17 cellular contexts compared by ENCODE assay signal in genomic region chr7:70807650-70808049, GRCh38.
DNase-seq lines count a peak whose midpoint lies in the region; ATAC-seq and TF ChIP-seq lines count a peak whose summit lies in the region.
"Had no signal": no experiment of that assay in that cellular context is flagged by ENCODE, and none has a peak within 500 bp of the region (broad histone marks: within the 10 kb centered on the region; RNA-seq: fewer than 3 reads in every experiment).

No MANE protein-coding gene starts in this region.

- H2BK5ac ChIP-seq in mesendoderm (ENCODE audit: low read length) = no peak overlapping the region

- no peaks in the 10 kb centered on the region for H3K36me3 ChIP-seq in Loucy (ENCODE audit: insufficient read depth, low read length)
- H3K36me3 ChIP-seq in WERI-Rb-1 = no peaks in the 10 kb centered on the region
- H3K36me3 ChIP-seq in mesendoderm (ENCODE audit: control insufficient read depth, insufficient read depth, low read length) = no peaks in the 10 kb centered on the region
- H3K36me3 ChIP-seq: SJCRH30 had no signal

- no peak overlapping the region for H3K4me2 ChIP-seq in Loucy (ENCODE audit: low read depth, low read length, poor library complexity, severe bottlenecking)
- no peak overlapping the region for H3K4me2 ChIP-seq in mesendoderm (ENCODE audit: low read length)

- H3K4me1 Mint-ChIP-seq in stimulated activated naive B cell treated with anti-CD40 and anti-IgM and Interleukin-4, amounts not matched to agents 10 μg/mL and 1 μg/mL and 100 μg/mL, for 72 hours = peaks cover 6 to 24% of the 10 kb centered on the region in 2 donors

- no peak for ATAC-seq in stimulated activated naive B cell treated with anti-CD40 and anti-IgM and Interleukin-4, amounts not matched to agents 10 μg/mL and 1 μg/mL and 100 μg/mL, for 72 hours (replicated peaks)
- ATAC-seq: CD8-positive, alpha-beta T cell had no signal

- no peak overlapping the region for H3K9ac ChIP-seq in Loucy (ENCODE audit: low read depth, low read length, poor library complexity, severe bottlenecking)
- H3K9ac ChIP-seq in mesendoderm (ENCODE audit: low read length) = no peak overlapping the region

- H3F3A ChIP-seq in Loucy (ENCODE audit: low read depth) = no peaks in the 10 kb centered on the region

- H3K9me3 Mint-ChIP-seq in stimulated activated naive B cell treated with anti-CD40 and anti-IgM and Interleukin-4, amounts not matched to agents 10 μg/mL and 1 μg/mL and 100 μg/mL, for 72 hours = peaks cover 11 to 12% of the 10 kb centered on the region in 2 donors

- H3K79me2 ChIP-seq in Loucy (ENCODE audit: insufficient read depth, low read length) (no peaks in the 10 kb centered on the region), mesendoderm (ENCODE audit: control insufficient read depth, insufficient read depth, low read length) (no peaks in the 10 kb centered on the region)

- peaks cover 5 to 6% of the 10 kb centered on the region in 2 donors for H3K36me3 Mint-ChIP-seq in stimulated activated naive B cell treated with anti-CD40 and anti-IgM and Interleukin-4, amounts not matched to agents 10 μg/mL and 1 μg/mL and 100 μg/mL, for 72 hours
- H3K36me3 Mint-ChIP-seq: CD8-positive, alpha-beta T cell had no signal

- no peak overlapping the region for H3K23ac ChIP-seq in mesendoderm (ENCODE audit: low read length)

- H3K9me3 ChIP-seq in Loucy (ENCODE audit: insufficient read depth, low read depth, low read length) (0 out of 2 replicates have a peak, but pooled peaks cover 3% of the 10 kb centered on the region), WERI-Rb-1 (ENCODE audit: severe bottlenecking) (no peaks in the 10 kb centered on the region)
- H3K9me3 ChIP-seq: SJCRH30 had no signal

- no peak overlapping the region for H2BK120ac ChIP-seq in mesendoderm (ENCODE audit: low read depth, low read length)

- no peak overlapping the region for H3K4ac ChIP-seq in mesendoderm (ENCODE audit: low read depth, low read length)

- H3K27me3 Mint-ChIP-seq in stimulated activated naive B cell treated with anti-CD40 and anti-IgM and Interleukin-4, amounts not matched to agents 10 μg/mL and 1 μg/mL and 100 μg/mL, for 72 hours = peaks cover 10 to 22% of the 10 kb centered on the region in 2 donors

- H3K27ac Mint-ChIP-seq in stimulated activated naive B cell treated with anti-CD40 and anti-IgM and Interleukin-4, amounts not matched to agents 10 μg/mL and 1 μg/mL and 100 μg/mL, for 72 hours = no peak overlapping the region
- H3K27ac Mint-ChIP-seq: B cell; CD8-positive, alpha-beta T cell had no signal

- DNase-seq in Daoy (ENCODE audit: low read depth) = peak; percentile 41
- peak; percentile 40 for DNase-seq in WERI-Rb-1
- peak; percentile 49 for DNase-seq in mesendoderm
- DNase-seq in activated CD8-positive, alpha-beta memory T cell treated with anti-CD3 and anti-CD28 coated beads for 24 hours = no peak
- DNase-seq in NCI-H1694 (lab: John Stamatoyannopoulos, UW) = no peak
- no peak for DNase-seq in stimulated activated naive B cell treated with anti-CD40 and anti-IgM and Interleukin-4, amounts not matched to agents 10 μg/mL and 1 μg/mL and 100 μg/mL, for 72 hours
- DNase-seq: ACHN; CD8-positive, alpha-beta T cell; HCEC 1CT; NCI-H1092; NCI-H187; NCI-H446; NCI-H774; RPMI8226; SJCRH30 had no signal

- H4K20me1 ChIP-seq in Loucy (ENCODE audit: insufficient read depth, low read length, poor library complexity, severe bottlenecking) = no peaks in the 10 kb centered on the region

- H3K4me3 ChIP-seq in Loucy (ENCODE audit: low read length, poor library complexity, severe bottlenecking) = no peak overlapping the region
- H3K4me3 ChIP-seq in WERI-Rb-1 (ENCODE audit: low read depth, low read length) = no peak overlapping the region
- no peak overlapping the region for H3K4me3 ChIP-seq in mesendoderm (ENCODE audit: low read length)
- H3K4me3 ChIP-seq: SJCRH30 had no signal

- no peak overlapping the region for H4K8ac ChIP-seq in mesendoderm (ENCODE audit: low read depth, low read length)

- H3K56ac ChIP-seq in mesendoderm (ENCODE audit: low read length) = no peak overlapping the region

- no peak overlapping the region for H3K27ac ChIP-seq in WERI-Rb-1
- no peak overlapping the region for H3K27ac ChIP-seq in mesendoderm (ENCODE audit: low read depth, low read length)
- H3K27ac ChIP-seq: SJCRH30 had no signal

- H2AK5ac ChIP-seq in mesendoderm (ENCODE audit: low read length) = no peak overlapping the region

- no peaks in the 10 kb centered on the region for H3K79me1 ChIP-seq in mesendoderm (ENCODE audit: low read length)

- no peak overlapping the region for H3K4me3 Mint-ChIP-seq in stimulated activated naive B cell treated with anti-CD40 and anti-IgM and Interleukin-4, amounts not matched to agents 10 μg/mL and 1 μg/mL and 100 μg/mL, for 72 hours
- H3K4me3 Mint-ChIP-seq: B cell; CD8-positive, alpha-beta T cell had no signal

- H2BK15ac ChIP-seq in mesendoderm (replicated peaks; ENCODE audit: low read depth) = no peak overlapping the region

- H3K4me1 ChIP-seq in Loucy (ENCODE audit: insufficient read depth, low read length, poor library complexity, severe bottlenecking) (peaks cover 11% of the 10 kb centered on the region), mesendoderm (ENCODE audit: control insufficient read depth, low read depth, low read length) (no peaks in the 10 kb centered on the region)
- H3K4me1 ChIP-seq: SJCRH30 had no signal

- no peak overlapping the region for H2AFZ ChIP-seq in Loucy (ENCODE audit: low read length)

- no peaks in the 10 kb centered on the region for H3K9me2 ChIP-seq in Loucy (replicated peaks; ENCODE audit: low read depth, low read length)

- no peak overlapping the region for H4K5ac ChIP-seq in mesendoderm (ENCODE audit: low read length)

- no peak overlapping the region for H3K18ac ChIP-seq in mesendoderm (ENCODE audit: low read length)

- WGBS in mesendoderm (ENCODE audit: extremely low coverage, insufficient coverage, low lambda C conversion rate) = no CpG with 5 or more reads among the region's 11 CpGs

- peak; percentile 38 for TF ChIP-seq CTCF in Loucy (conservative IDR thresholded peaks at IDR 0.05; ENCODE audit: low read length)
- TF ChIP-seq CTCF in WERI-Rb-1 (IDR thresholded peaks at IDR 0.05; ENCODE audit: low read depth, low read length) = peak; percentile 33; the same call in 1 of the 2 replicates

- H3K27me3 ChIP-seq in Loucy (ENCODE audit: insufficient read depth, low read length, poor library complexity, severe bottlenecking) (no peaks in the 10 kb centered on the region), WERI-Rb-1 (ENCODE audit: insufficient read depth, low read depth, severe bottlenecking) (peaks cover 4% of the 10 kb centered on the region), mesendoderm (ENCODE audit: insufficient read depth, low read length, poor library complexity) (no peaks in the 10 kb centered on the region)
- H3K27me3 ChIP-seq: SJCRH30 had no signal

Comparison
In these comparisons a context has a peak if more than half of its experiments do, and no peak if none do; other contexts are left out.
1. DNase-seq: peak in Daoy (single experiment), WERI-Rb-1 (single experiment) and mesendoderm (single experiment); none in activated CD8-positive, alpha-beta memory T cell treated with anti-CD3 and anti-CD28 coated beads for 24 hours (single experiment), NCI-H1694 (single experiment) and stimulated activated naive B cell treated with anti-CD40 and anti-IgM and Interleukin-4, amounts not matched to agents 10 μg/mL and 1 μg/mL and 100 μg/mL, for 72 hours (single experiment).